ENCODE assay signal across 8 cellular contexts in genomic region chr2:70094978-70095832, GRCh38. TPM values are rescaled to one million over a fixed set of nuclear protein-coding genes. Genes with fewer than 3 reads are reported as not detected.
DNase-seq lines count a peak whose midpoint lies in the region; ATAC-seq and TF ChIP-seq lines count a peak whose summit lies in the region.

No MANE protein-coding gene starts in this region.

- H3K9me3 Mint-ChIP-seq in endodermal cell = no peaks in the 10 kb centered on the region

- H3K27ac ChIP-seq in VCaP (peak overlapping the region; percentile 84), endodermal cell (ENCODE audit: low read depth, low read length) (no peak overlapping the region), muscle layer of duodenum (ENCODE audit: low read length) (peak overlapping the region; percentile 82)

- no peak overlapping the region for H3K4me3 ChIP-seq in endodermal cell (ENCODE audit: low read length)
- H3K4me3 ChIP-seq in muscle layer of duodenum (ENCODE audit: low read depth in 1 of 2, low read length in 2 of 2) = peak overlapping the region in 1 of 2 donors; percentile 3

- H3K9me3 ChIP-seq in endodermal cell (ENCODE audit: control insufficient read depth, low read length) (no peaks in the 10 kb centered on the region), muscle layer of duodenum (ENCODE audit: control insufficient read depth in 1 of 2, low read length in 2 of 2) (no peaks in the 10 kb centered on the region)

- H3K4me1 ChIP-seq in endodermal cell (ENCODE audit: control insufficient read depth, insufficient read depth, low read length) (no peaks in the 10 kb centered on the region), muscle layer of duodenum (ENCODE audit: control insufficient read depth in 1 of 2, insufficient read depth in 2 of 2, low read length in 2 of 2) (peaks cover under 1 to 16% of the 10 kb centered on the region in 2 donors)

- no peaks in the 10 kb centered on the region for H3K36me3 Mint-ChIP-seq in endodermal cell (ENCODE audit: low read depth)

- ATAC-seq in HG03469 (IDR thresholded peaks at IDR 0.05; ENCODE audit: unreplicated experiment) = peak; percentile 39

- no peaks in the 10 kb centered on the region for H3K27me3 Mint-ChIP-seq in endodermal cell (ENCODE audit: insufficient read depth)

- DNase-seq in stimulated activated CD4-positive, alpha-beta T cell treated with anti-CD3 and anti-CD28 coated beads, Interleukin-1b, Interleukin-23, amount 100 ng/mL, for 48 hours = peak; percentile 44
- DNase-seq in stimulated activated CD4-positive, alpha-beta T cell treated with anti-CD3 and anti-CD28 coated beads, Interleukin-2, amount 100 ng/mL, for 48 hours = no peak
- DNase-seq in endodermal cell (no peak), HEK293T (ENCODE audit: extremely low spot score) (no peak), COLO668 (lab: John Stamatoyannopoulos, UW; ENCODE audit: unreplicated experiment) (no peak)

- no peak overlapping the region for H3K9ac ChIP-seq in endodermal cell (ENCODE audit: extremely low read depth, low read length, poor library complexity, severe bottlenecking)

- POLR2A ChIA-PET in HEK293T (lab: Yijun Ruan, JAX) = interaction anchor here (0.8 to 1.3 kb wide), 2 partner anchors 47 to 181 kb away, joined by 3 to 4 read pairs; partner anchors contain the start of gene MXD1

- CTCF ChIA-PET in HEK293T (lab: Yijun Ruan, JAX) = interaction anchor here (0.7 kb wide), 1 partner anchor 9 kb away, joined by 3 read pairs; no protein-coding TSS in a partner anchor

- TF ChIP-seq CTCF in VCaP (conservative IDR thresholded peaks at IDR 0.05) (no peak), endodermal cell (conservative IDR thresholded peaks at IDR 0.05) (no peak)

- H3K27ac Mint-ChIP-seq in endodermal cell = peak overlapping the region; percentile 26

- H3K36me3 ChIP-seq in endodermal cell (ENCODE audit: control insufficient read depth, insufficient read depth, low read length) (no peaks in the 10 kb centered on the region), muscle layer of duodenum (ENCODE audit: control insufficient read depth in 1 of 2, insufficient read depth in 2 of 2, low read length in 2 of 2) (no peaks in the 10 kb centered on the region)

- WGBS in endodermal cell (ENCODE audit: insufficient coverage in 1 of 2, insufficient read length in 1 of 2), 2 experiments = 90 to 95% methylated on average over 4 to 6 of the region's 7 CpGs

- H3K27me3 ChIP-seq in endodermal cell (ENCODE audit: control insufficient read depth, insufficient read depth, low read length, poor library complexity, severe bottlenecking) (no peaks in the 10 kb centered on the region), muscle layer of duodenum (ENCODE audit: low read depth, low read length) (no peaks in the 10 kb centered on the region)

- peaks cover 7% of the 10 kb centered on the region for H3K4me1 Mint-ChIP-seq in endodermal cell

- H3K4me3 Mint-ChIP-seq in endodermal cell = no peak overlapping the region

TF ChIP-seq in HEK293T, 16 proteins besides CTCF, POLR2A, EP300 and RAD21:
- TF ChIP-seq L3MBTL2 (conservative IDR thresholded peaks at IDR 0.05) (no peak), SUZ12 (IDR thresholded peaks at IDR 0.05) (no peak), FOXM1 (IDR thresholded peaks at IDR 0.05; ENCODE audit: borderline replicate concordance) (no peak), LEF1 (IDR thresholded peaks at IDR 0.05; ENCODE audit: borderline replicate concordance) (no peak), TARDBP (IDR thresholded peaks at IDR 0.05) (no peak), ZNF384 (IDR thresholded peaks at IDR 0.05) (no peak), CTBP1 (IDR thresholded peaks at IDR 0.05; ENCODE audit: borderline replicate concordance) (no peak), HDGF (IDR thresholded peaks at IDR 0.05; ENCODE audit: borderline replicate concordance) (no peak), NFRKB (IDR thresholded peaks at IDR 0.05) (no peak), PKNOX1 (IDR thresholded peaks at IDR 0.05) (no peak), BHLHE40 (IDR thresholded peaks at IDR 0.05; ENCODE audit: borderline replicate concordance) (no peak), FOXA1 (IDR thresholded peaks at IDR 0.05) (no peak)

RNA-seq across cellular contexts. Expression of gene PCBP1, which starts 7.9 kb away (rescaled TPM):
- 100 to 1,000 TPM; 344 to 357 TPM for total RNA-seq in endodermal cell
- polyA plus RNA-seq in endodermal cell (2013, experiment 1 of 2) = 354 TPM
- 313 TPM for polyA plus RNA-seq in endodermal cell (2013, experiment 2 of 2)
